Comparison of ENCODE assay signal across 8 cellular contexts in the genomic region with DNA sequence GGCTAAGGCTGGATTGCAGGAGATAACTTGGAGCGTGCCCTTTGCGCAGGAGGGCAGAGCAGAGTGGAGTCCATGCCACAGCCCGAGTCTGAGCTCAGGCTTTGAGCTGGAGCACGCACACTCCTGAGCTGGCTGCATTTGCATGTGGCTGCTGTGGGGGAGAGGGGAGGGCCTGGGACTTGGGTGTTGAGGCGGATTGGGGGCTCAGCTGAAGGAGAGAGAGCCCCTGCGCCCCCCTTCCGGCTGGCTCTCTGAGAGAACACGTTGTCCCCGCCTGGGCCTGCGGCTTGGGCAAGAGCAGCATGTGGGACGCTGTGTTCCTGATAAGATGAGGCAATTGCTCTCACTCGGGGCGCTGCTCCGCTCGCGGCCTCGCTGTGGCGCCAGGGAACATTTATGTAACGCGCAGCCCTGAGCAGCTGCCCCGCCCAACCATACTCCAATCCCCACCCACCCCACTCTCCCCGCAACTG. TPM values are rescaled to one million over a fixed set of nuclear protein-coding genes. Genes with fewer than 3 reads are reported as not detected.
DNase-seq lines count a peak whose midpoint lies in the region; ATAC-seq and TF ChIP-seq lines count a peak whose summit lies in the region.

No MANE protein-coding gene starts in this region.

- H3K9me3 ChIP-seq in OCI-LY7 (ENCODE audit: low read length), result peaks cover 10% of the 10 kb centered on the region

- H3K4me1 ChIP-seq in OCI-LY7 (ENCODE audit: insufficient read depth, low read length, poor library complexity, severe bottlenecking), result peaks cover 94% of the 10 kb centered on the region

- CTCF ChIA-PET in OCI-LY7 (lab: Charles Lee; ENCODE audit: unreplicated experiment), result interaction anchor here (0.6 to 1.6 kb wide), 4 partner anchors 12 to 127 kb away, joined by 3 to 8 read pairs (median 3); no protein-coding TSS in a partner anchor

- peak overlapping the region; percentile 65 for H3K27ac ChIP-seq in OCI-LY7 (ENCODE audit: low read depth, low read length, poor library complexity, severe bottlenecking)

- peaks cover 7% of the 10 kb centered on the region; the same call in 1 of the 2 replicates for H4K20me1 ChIP-seq in OCI-LY7 (ENCODE audit: insufficient read depth, low read length)

- H3K4me2 ChIP-seq in OCI-LY7 (ENCODE audit: low read length), result peak overlapping the region; percentile 70

- no peak overlapping the region for H2AFZ ChIP-seq in OCI-LY7 (ENCODE audit: low read length)

- H3K9me2 ChIP-seq in OCI-LY7 (ENCODE audit: insufficient read depth, low read length), result no peaks in the 10 kb centered on the region

- TF ChIP-seq CTCF in GM06990 (IDR thresholded peaks at IDR 0.05; ENCODE audit: insufficient read depth, low read length, poor library complexity, severe bottlenecking), result peak; percentile 63
- peak; percentile 46; the same call in 1 of the 2 replicates for TF ChIP-seq CTCF in OCI-LY7 (conservative IDR thresholded peaks at IDR 0.05; ENCODE audit: low read length)
- TF ChIP-seq CTCF in fibroblast of villous mesenchyme (IDR thresholded peaks at IDR 0.05; ENCODE audit: insufficient read depth, low read depth, low read length), result peak; percentile 42

- no TSS peak for BruUV-seq in OCI-LY7 (replicated peaks; lab: Mats Ljungman, UMichigan)

- POLR2A ChIA-PET in OCI-LY7 (lab: Charles Lee), result interaction anchor here (0.6 to 1.7 kb wide), 5 partner anchors 12 to 76 kb away, joined by 3 to 7 read pairs (median 4); no protein-coding TSS in a partner anchor

- no peaks in the 10 kb centered on the region for H3K27me3 ChIP-seq in GM06990 (replicated peaks; ENCODE audit: control insufficient read depth, insufficient read depth, low read length)

- ATAC-seq in HG02798 (IDR thresholded peaks at IDR 0.05; ENCODE audit: poor library complexity, unreplicated experiment), result peak; percentile 53

- H3K4me3 ChIP-seq in GM06990 (replicated peaks; ENCODE audit: low read depth, low read length) (no peak overlapping the region), OCI-LY7 (ENCODE audit: low read depth, low read length, poor library complexity, severe bottlenecking) (peak overlapping the region; percentile 47), fibroblast of villous mesenchyme (ENCODE audit: low read depth, low read length) (peak overlapping the region; percentile 43)

- peak; percentile 85 for DNase-seq in GM06990 (ENCODE audit: extremely low read depth, insufficient read length)
- DNase-seq in OCI-LY7 (ENCODE audit: low spot score), result peak; percentile 75
- DNase-seq in activated effector memory CD4-positive, alpha-beta T cell treated with anti-CD3 and anti-CD28 coated beads, Interleukin-2, amount 50 U/mL, for 16 hours, result peak; percentile 91
- DNase-seq in fibroblast of villous mesenchyme (ENCODE audit: low read depth), result peak; percentile 97
- peak; percentile 94 for DNase-seq in occipital lobe (lab: John Stamatoyannopoulos, UW)
- peak; percentile 95 for DNase-seq in superior temporal gyrus (ENCODE audit: extremely low spot score)
- DNase-seq in NCI-H2081 (lab: John Stamatoyannopoulos, UW), result no peak

- H3K79me2 ChIP-seq in OCI-LY7 (ENCODE audit: insufficient read depth, low read depth, low read length), result peaks cover 86% of the 10 kb centered on the region

- intact Hi-C loops in OCI-LY7 (cut with micrococcal nuclease; ENCODE audit: unreplicated experiment), result no loop called here

- H3K36me3 ChIP-seq in GM06990 (ENCODE audit: control insufficient read depth, insufficient read depth, low read length) (peaks cover 1% of the 10 kb centered on the region; the same call in 1 of the 2 replicates), OCI-LY7 (ENCODE audit: insufficient read depth, low read length) (peaks cover 18% of the 10 kb centered on the region)

RNA-seq across cellular contexts. Expression of a gene that starts 39.1 kb away (rescaled TPM):
- total RNA-seq in OCI-LY7 (2014; rRNA removed; shearing (Covaris generic)), result 62.0 and 64.6 TPM in 2 replicates
- total RNA-seq in OCI-LY7 (2022) (62.6 and 63.2 TPM in 2 replicates), fibroblast of villous mesenchyme (13.8 and 25.4 TPM in 2 replicates), occipital lobe (47.9 TPM)

Comparison
In these comparisons a context has a peak if more than half of its experiments do, and no peak if none do; other contexts are left out.
1. DNase-seq: peak in GM06990 (single experiment), OCI-LY7 (single experiment), activated effector memory CD4-positive, alpha-beta T cell treated with anti-CD3 and anti-CD28 coated beads, Interleukin-2, amount 50 U/mL, for 16 hours (single experiment), fibroblast of villous mesenchyme (single experiment), occipital lobe (single experiment) and superior temporal gyrus (single experiment); none in NCI-H2081 (0 of 2).
2. Peak in every context shown above with its lines, with median percentiles within 50 percentile points of each other: CTCF ChIP-seq.